In the genomic region with DNA sequence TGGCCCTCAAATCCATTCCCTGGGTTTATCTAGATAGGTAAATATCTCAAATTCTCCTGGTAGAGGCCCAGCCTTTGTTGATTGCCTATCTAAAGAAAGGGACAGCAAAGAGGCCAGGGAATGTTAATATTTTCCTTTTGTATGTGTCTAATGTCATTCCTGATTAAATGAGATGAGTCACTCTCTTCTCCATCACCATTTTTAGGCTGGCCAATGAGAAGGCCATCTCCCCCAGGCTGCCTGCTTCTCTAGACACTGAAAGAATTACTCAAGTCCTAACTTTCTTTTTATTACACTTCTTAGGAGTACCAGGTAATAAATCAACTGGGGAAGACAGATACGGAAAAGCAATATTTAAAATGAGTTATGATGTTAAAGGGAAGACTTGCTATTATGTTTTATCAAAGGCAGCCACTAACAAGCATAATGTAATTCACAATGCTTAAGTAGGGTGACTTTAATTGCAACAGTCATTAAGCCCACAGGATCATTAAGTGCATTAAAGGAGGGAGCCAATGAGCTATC, we compare ENCODE assay signal across 16 cellular contexts.
A peak's percentile ranks its signal among the peaks of the same experiment; 100 is the strongest.
DNase-seq lines count a peak whose midpoint lies in the region; TF ChIP-seq lines count a peak whose summit lies in the region.
"Had no signal": no experiment of that assay in that cellular context is flagged by ENCODE, and none has a peak within 500 bp of the region (broad histone marks: within the 10 kb centered on the region; RNA-seq: fewer than 3 reads in every experiment).

No MANE protein-coding gene starts in this region.

- peaks cover 33% of the 10 kb centered on the region for H3K4me1 Mint-ChIP-seq in brain
- H3K4me1 Mint-ChIP-seq in nephron = peaks cover 41% of the 10 kb centered on the region

- H3K27ac Mint-ChIP-seq in brain (peak overlapping the region in 3 of 5 experiments; percentile 31 to 68 (median 62)), nephron (peak overlapping the region in 2 of 3 experiments; percentile 4 to 55)
- H3K27ac Mint-ChIP-seq: CD8-positive, alpha-beta T cell had no signal

- H3K36me3 Mint-ChIP-seq in brain (no peaks in the 10 kb centered on the region), nephron (ENCODE audit: low read depth) (no peaks in the 10 kb centered on the region)
- H3K36me3 Mint-ChIP-seq: CD8-positive, alpha-beta T cell had no signal

- H3K9me3 Mint-ChIP-seq in brain (peaks cover 0 to 8% (median 2%) of the 10 kb centered on the region in 5 experiments), nephron (no peaks in the 10 kb centered on the region)
- H3K9me3 Mint-ChIP-seq: CD8-positive, alpha-beta T cell had no signal

- DNase-seq in EH (ENCODE audit: low read depth) = peak; percentile 77
- peak; percentile 20 for DNase-seq in LHCN-M2 (ENCODE audit: low read depth)
- DNase-seq in RKO (ENCODE audit: low spot score) = no peak
- no peak for DNase-seq in OCI-M2 (lab: John Stamatoyannopoulos, UW; ENCODE audit: unreplicated experiment)
- DNase-seq in activated gamma-delta T cell treated with Interleukin-2 at 50 U/mL for 16 hours = no peak
- DNase-seq in NCI-H187 treated with DMSO at 0.1 percent for 48 hours (lab: John Stamatoyannopoulos, UW) = no peak
- DNase-seq: CD8-positive, alpha-beta T cell; DMS79 treated with DMSO at 0.1 percent for 48 hours; GOT3; KG1; NCI-H1048; NCI-H345; NCI-H526 treated with DMSO at 0.1 percent for 48 hours; OCI-M1 had no signal

- H3K27me3 Mint-ChIP-seq in brain (peaks cover 3% of the 10 kb centered on the region), nephron (ENCODE audit: low read depth) (peaks cover 3% of the 10 kb centered on the region)

- TF ChIP-seq CTCF in brain (conservative IDR thresholded peaks at IDR 0.05) = no peak
- no peak for TF ChIP-seq CTCF in nephron (IDR thresholded peaks at IDR 0.05; ENCODE audit: unreplicated experiment in 3 of 3)

- H3K4me3 Mint-ChIP-seq in brain (no peak overlapping the region), nephron (no peak overlapping the region)
- H3K4me3 Mint-ChIP-seq: CD8-positive, alpha-beta T cell had no signal

Comparison
In these comparisons a context has a peak if more than half of its experiments do, and no peak if none do; other contexts are left out.
1. DNase-seq: peak in EH (single experiment) and LHCN-M2 (single experiment); none in RKO (single experiment), OCI-M2 (single experiment), activated gamma-delta T cell treated with Interleukin-2 at 50 U/mL for 16 hours (single experiment) and NCI-H187 treated with DMSO at 0.1 percent for 48 hours (single experiment).